ENCODE assay signal across 8 cellular contexts in the genomic region with DNA sequence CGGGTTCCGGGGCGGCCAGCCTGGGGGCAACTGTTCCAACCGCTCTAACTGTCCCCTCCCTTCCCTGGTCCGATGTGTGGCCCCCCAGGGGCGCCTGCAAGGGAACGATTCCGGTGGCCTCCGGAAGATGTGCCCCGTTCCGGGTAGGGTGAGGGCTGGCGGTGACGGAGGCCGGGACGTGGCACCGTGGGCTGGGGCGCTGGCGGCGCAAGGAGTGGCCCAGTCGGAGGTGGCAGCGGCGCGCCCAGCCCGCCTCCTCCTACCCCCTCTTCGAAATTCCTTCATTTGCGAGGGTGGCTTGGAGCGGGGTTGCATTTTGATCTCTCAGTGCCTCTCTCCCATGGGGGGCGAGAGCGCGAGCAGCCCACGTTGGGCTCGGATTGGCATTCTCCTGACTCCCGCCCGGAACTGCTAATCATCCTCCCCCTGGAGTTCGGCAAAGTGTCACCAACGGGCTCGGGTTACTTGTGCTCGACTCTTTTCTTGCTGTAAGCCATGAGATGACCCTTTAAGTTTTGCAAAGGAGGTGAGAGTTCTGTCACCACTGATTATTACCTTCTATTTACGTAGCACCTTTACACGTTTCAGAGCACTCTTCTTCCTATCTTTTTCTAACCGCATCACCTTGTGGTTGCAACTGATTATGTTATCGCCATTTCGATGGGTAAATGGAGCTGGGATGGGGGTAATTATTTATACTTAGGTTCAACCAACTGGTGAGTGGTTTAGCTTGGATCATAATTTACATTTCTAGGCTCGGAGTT. TPM values are rescaled to one million over a fixed set of nuclear protein-coding genes. Genes with fewer than 3 reads are reported as not detected.
DNase-seq lines count a peak whose midpoint lies in the region; ATAC-seq and TF ChIP-seq lines count a peak whose summit lies in the region.

No MANE protein-coding gene starts in this region.

- TF ChIP-seq POLR2A in gastroesophageal sphincter (IDR thresholded peaks at IDR 0.05) (no peak), testis (IDR thresholded peaks at IDR 0.05) (no peak)

- intact Hi-C loops in testis (cut with DNase I; ENCODE audit: low total_unique reads), result no loop called here

- peaks cover 0 to 49% (median 3%) of the 10 kb centered on the region in 3 donors for H3K4me1 ChIP-seq in gastroesophageal sphincter
- no peaks in the 10 kb centered on the region for H3K4me1 ChIP-seq in testis

- no peak for TF ChIP-seq EP300 in gastroesophageal sphincter (IDR thresholded peaks at IDR 0.05)

- ATAC-seq in GM19328 (IDR thresholded peaks at IDR 0.05; ENCODE audit: unreplicated experiment) (peak; percentile 43), HG03469 (IDR thresholded peaks at IDR 0.05; ENCODE audit: unreplicated experiment) (peak; percentile 29), gastroesophageal sphincter (peak; percentile 73), omental fat pad (ENCODE audit: low FRiP score) (peak; percentile 67)

- H3K27ac ChIP-seq in C4-2B, result peak overlapping the region; percentile 92
- peak overlapping the region; percentile 89 to 100 (median 100) for H3K27ac ChIP-seq in gastroesophageal sphincter
- peak overlapping the region; percentile 98 to 99 for H3K27ac ChIP-seq in testis

- TF ChIP-seq CTCF in C4-2B (conservative IDR thresholded peaks at IDR 0.05) (peak; percentile 16; the same call in 1 of the 2 replicates), gastroesophageal sphincter (IDR thresholded peaks at IDR 0.05) (no peak), omental fat pad (IDR thresholded peaks at IDR 0.05) (no peak), testis (IDR thresholded peaks at IDR 0.05) (no peak)

- DNase-seq in RKO (ENCODE audit: low spot score) (peak; percentile 61), omental fat pad (ENCODE audit: low spot score) (no peak), testis (peak; percentile 67)
- DNase-seq in activated naive CD4-positive, alpha-beta T cell (lab: John Stamatoyannopoulos, UW), result peak; percentile 35 to 63 (median 53)

- 0 to 1% methylated on average over 6 to 9 of the region's 44 CpGs for WGBS in gastroesophageal sphincter (ENCODE audit: low coverage in 1 of 2), 2 donors
- 1% methylated on average over 18 to 38 of the region's 44 CpGs for WGBS in testis, 2 donors

- H3K9me3 ChIP-seq in gastroesophageal sphincter, result no peaks in the 10 kb centered on the region
- H3K9me3 ChIP-seq in testis, result no peaks in the 10 kb centered on the region

- H3K36me3 ChIP-seq in gastroesophageal sphincter, result peaks cover 0 to 21% of the 10 kb centered on the region in 2 donors
- no peaks in the 10 kb centered on the region for H3K36me3 ChIP-seq in testis (ENCODE audit: low read depth, missing control alignments)

- H3K27me3 ChIP-seq in gastroesophageal sphincter, result no peaks in the 10 kb centered on the region
- H3K27me3 ChIP-seq in testis, result no peaks in the 10 kb centered on the region

- H3K4me3 ChIP-seq in gastroesophageal sphincter (peak overlapping the region; percentile 61 to 98), testis (peak overlapping the region; percentile 97 to 100)

RNA-seq across cellular contexts. Expression of gene NDEL1, which starts 0.7 kb away (rescaled TPM):
- total RNA-seq in gastroesophageal sphincter (10 to 100 TPM; 58.1 to 67.3 (median 63.4) TPM), omental fat pad (100 to 1,000 TPM in 2 of 4 donors, 10 to 100 TPM in 2; 64.3 to 139 (median 118) TPM), testis (10 to 100 TPM; 73.1 to 85.4 TPM)
- 51.2 TPM for polyA plus RNA-seq in testis (ENCODE audit: insufficient read depth, low read depth, low replicate concordance)

RNA-seq across cellular contexts. Expression of gene RNF222, which starts 38.7 kb away (rescaled TPM):
- total RNA-seq in gastroesophageal sphincter, result under 1 TPM in 2 of 4 donors, not detected in 2; 0.15 to 0.23 TPM
- not detected for total RNA-seq in omental fat pad
- under 1 TPM in 1 of 2 donors, not detected in 1; 0.06 TPM for total RNA-seq in testis
- polyA plus RNA-seq in testis (ENCODE audit: insufficient read depth, low read depth, low replicate concordance), result not detected

RNA-seq across cellular contexts. Expression of gene RPL26, which starts 53.4 kb away (rescaled TPM):
- 1,000 to 10,000 TPM; 1,787 to 4,050 (median 3,181) TPM for total RNA-seq in gastroesophageal sphincter
- total RNA-seq in omental fat pad, result 1,000 to 10,000 TPM; 3,452 to 4,057 (median 3,629) TPM
- 1,000 to 10,000 TPM in 1 of 2 donors, 100 to 1,000 TPM in 1; 769 to 1,617 TPM for total RNA-seq in testis
- 1,360 TPM for polyA plus RNA-seq in testis (ENCODE audit: insufficient read depth, low read depth, low replicate concordance)
